21 cellular contexts compared by ENCODE assay signal in the genomic region with DNA sequence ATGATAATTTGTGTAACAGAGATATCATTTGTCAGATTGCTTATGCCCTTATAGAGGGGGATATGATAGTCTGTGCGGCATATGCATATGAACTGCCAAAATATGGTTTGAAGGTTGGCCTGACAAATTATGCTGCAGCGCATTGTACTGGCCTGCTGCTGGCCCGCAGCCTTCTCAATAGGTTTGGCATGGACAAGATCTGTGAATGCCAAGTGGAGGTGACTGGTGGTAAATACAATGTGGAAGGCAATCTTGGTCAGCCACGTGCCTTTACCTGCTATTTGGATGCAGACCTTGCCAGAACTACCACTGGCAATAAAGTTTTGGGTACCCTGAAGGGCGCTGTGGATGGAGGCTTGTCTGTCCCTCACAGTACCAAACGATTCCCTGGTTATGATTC.
"Had no signal": no experiment of that assay in that cellular context is flagged by ENCODE, and none has a peak within 500 bp of the region (broad histone marks: within the 10 kb centered on the region; RNA-seq: fewer than 3 reads in every experiment).

No MANE protein-coding gene starts in this region.

- FAIRE-seq: small intestine had no signal

- H3K4me1 ChIP-seq: colonic mucosa, esophagus squamous epithelium, neural progenitor cell, parathyroid adenoma, prostate gland, suprapubic skin, thyroid gland, uterus had no signal

- H3K9me3 ChIP-seq: colonic mucosa, esophagus squamous epithelium, lower lobe of right lung, prostate gland, suprapubic skin, thyroid gland, uterus had no signal

- H3K36me3 ChIP-seq: colonic mucosa, esophagus squamous epithelium, lower lobe of right lung, neural progenitor cell, prostate gland, suprapubic skin, thyroid gland, uterus had no signal

- H3K27ac ChIP-seq: colonic mucosa, esophagus squamous epithelium, lower lobe of right lung, neural progenitor cell, parathyroid adenoma, prostate gland, suprapubic skin, thyroid gland, uterus had no signal

- H3K27me3 ChIP-seq: colonic mucosa, esophagus squamous epithelium, neural progenitor cell, suprapubic skin, thyroid gland, uterus had no signal

- H3K4me3 Mint-ChIP-seq: memory B cell, mesothelial cell of epicardium, natural killer cell, neural progenitor cell, type B pancreatic cell had no signal

- H3K36me3 Mint-ChIP-seq: natural killer cell had no signal

- H3K27ac Mint-ChIP-seq: memory B cell, mesothelial cell of epicardium, natural killer cell, neural progenitor cell, type B pancreatic cell had no signal

- ATAC-seq: lower lobe of right lung, natural killer cell had no signal

- DNase-seq: colonic mucosa; dermis blood vessel endothelial cell; esophagus squamous epithelium; foreskin fibroblast; hippocampal formation; lower lobe of right lung; natural killer cell; occipital lobe; retina; small intestine; stimulated activated CD4-positive, alpha-beta T cell treated with anti-CD3 and anti-CD28 coated beads, Interleukin-12 subunit alpha, Interleukin-12 subunit beta, amount 100 ng/mL, for 4 hours; stimulated activated naive CD4-positive, alpha-beta T cell treated with Interleukin-2 at 50 U/mL for 16 hours; thyroid gland; uterus had no signal

- H3K4me1 Mint-ChIP-seq: neural progenitor cell had no signal

- H3K4me3 ChIP-seq: colonic mucosa, esophagus squamous epithelium, lower lobe of right lung, neural progenitor cell, prostate gland, suprapubic skin, thyroid gland, uterus had no signal

- H3K27me3 Mint-ChIP-seq: memory B cell, type B pancreatic cell had no signal

- H3K9me3 Mint-ChIP-seq: memory B cell, mesothelial cell of epicardium, natural killer cell, neural progenitor cell, type B pancreatic cell had no signal
